ENCODE assay signal across 31 cellular contexts in the genomic region with DNA sequence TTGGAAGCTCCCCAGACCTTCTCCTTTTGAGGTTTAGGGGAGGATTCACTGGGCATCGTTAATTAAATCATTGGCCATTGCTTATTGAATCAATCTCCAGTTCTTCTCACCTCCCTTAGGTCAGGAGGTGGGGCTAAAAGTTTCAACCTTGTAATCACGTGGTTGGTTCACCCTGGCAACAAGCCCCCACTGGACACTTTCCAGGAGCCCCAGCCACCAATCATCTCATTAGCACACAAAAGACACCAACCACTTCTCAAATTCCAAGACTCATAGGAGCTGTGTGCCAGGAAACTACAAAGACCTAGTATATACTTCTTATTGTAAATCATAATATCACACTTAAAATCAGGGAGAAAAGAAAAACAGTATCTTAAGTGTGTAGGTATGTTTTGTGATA.
"Had no signal": no experiment of that assay in that cellular context is flagged by ENCODE, and none has a peak within 500 bp of the region (broad histone marks: within the 10 kb centered on the region; RNA-seq: fewer than 3 reads in every experiment).

No MANE protein-coding gene starts in this region.

- H3K36me3 ChIP-seq: breast epithelium, esophagus squamous epithelium, WERI-Rb-1 had no signal

- H3K4me1 Mint-ChIP-seq: activated B cell treated with CpG ODN at 0.5 μM for 24 hours; activated T-helper 17 cell treated with anti-CD3 and anti-CD28 coated beads, Interleukin-2, amount 50 U/mL, for 72 hours; T-cell had no signal

- FAIRE-seq: colon had no signal

- H3K27me3 Mint-ChIP-seq: activated B cell treated with CpG ODN at 0.5 μM for 24 hours; activated CD8-positive, alpha-beta T cell treated with anti-CD3 and anti-CD28 coated beads for 36 hours; activated naive CD8-positive, alpha-beta T cell; activated T-helper 17 cell treated with anti-CD3 and anti-CD28 coated beads, Interleukin-2, amount 50 U/mL, for 72 hours; T-cell had no signal

- H3K36me3 Mint-ChIP-seq: activated naive CD8-positive, alpha-beta T cell; T-cell had no signal

- H3K9me3 ChIP-seq: esophagus squamous epithelium had no signal

- H3K9me3 Mint-ChIP-seq: activated T-helper 17 cell treated with anti-CD3 and anti-CD28 coated beads, Interleukin-2, amount 50 U/mL, for 72 hours had no signal

- DNase-seq: activated B cell treated with CpG ODN at 0.5 μM for 24 hours; activated CD4-positive, alpha-beta T cell treated with anti-CD3 and anti-CD28 coated beads for 48 hours; activated CD4-positive, alpha-beta T cell treated with anti-CD3 and anti-CD28 coated beads, Interleukin-2, amount 50 U/mL, for 1 hour; activated CD4-positive, alpha-beta T cell treated with anti-CD3 and anti-CD28 coated beads, Interleukin-2, amount 50 U/mL, for 48 hours; activated CD8-positive, alpha-beta memory T cell treated with anti-CD3 and anti-CD28 coated beads for 24 hours; activated CD8-positive, alpha-beta T cell treated with anti-CD3 and anti-CD28 coated beads for 36 hours; activated effector memory CD4-positive, alpha-beta T cell treated with Interleukin-2 at 50 U/mL for 16 hours; activated gamma-delta T cell treated with Interleukin-2 at 50 U/mL for 16 hours; activated naive CD4-positive, alpha-beta T cell treated with anti-CD3 and anti-CD28 coated beads, Interleukin-2, amount 50 U/mL, for 16 hours; activated naive CD4-positive, alpha-beta T cell treated with Interleukin-2 at 50 U/mL for 16 hours; activated T-cell treated with anti-CD3 and anti-CD28 coated beads, Interleukin-2, amount 50 U/mL, for 4 hours; amniotic stem cell; aorta; caudate nucleus; cortex of kidney; dermis blood vessel endothelial cell; effector CD4-positive, alpha-beta T cell; effector memory CD8-positive, alpha-beta T cell; erythroblast; esophagus squamous epithelium; foreskin melanocyte; head of caudate nucleus; T-cell; T1000; WERI-Rb-1 had no signal

- H3K27ac Mint-ChIP-seq: activated B cell treated with CpG ODN at 0.5 μM for 24 hours; activated CD8-positive, alpha-beta T cell treated with anti-CD3 and anti-CD28 coated beads for 36 hours; activated naive CD8-positive, alpha-beta T cell; activated T-helper 17 cell treated with anti-CD3 and anti-CD28 coated beads, Interleukin-2, amount 50 U/mL, for 72 hours; effector memory CD8-positive, alpha-beta T cell; T-cell; T-helper 1 cell treated with Interleukin-12 subunit alpha and Interleukin-12 subunit beta and Interleukin-4 antibody, amounts not matched to agents 30 μg/mL and 1 μg/mL, for 36 hours had no signal

- H3K4me1 ChIP-seq: breast epithelium had no signal

- H3K4me3 Mint-ChIP-seq: activated B cell treated with CpG ODN at 0.5 μM for 24 hours; activated CD8-positive, alpha-beta T cell treated with anti-CD3 and anti-CD28 coated beads for 36 hours; activated naive CD8-positive, alpha-beta T cell; activated T-cell treated with anti-CD3 and anti-CD28 coated beads, Interleukin-2, amount 50 U/mL, for 4 hours; activated T-helper 17 cell treated with anti-CD3 and anti-CD28 coated beads, Interleukin-2, amount 50 U/mL, for 72 hours; brain; effector memory CD8-positive, alpha-beta T cell; T-cell; T-helper 1 cell treated with Interleukin-12 subunit alpha and Interleukin-12 subunit beta and Interleukin-4 antibody, amounts not matched to agents 30 μg/mL and 1 μg/mL, for 36 hours had no signal

- H3K4me3 ChIP-seq: breast epithelium, esophagus squamous epithelium had no signal

- H3K27ac ChIP-seq: breast epithelium, esophagus squamous epithelium, WERI-Rb-1 had no signal

- H3K27me3 ChIP-seq: breast epithelium, esophagus squamous epithelium had no signal
